7 cellular contexts compared by ENCODE assay signal in the genomic region with DNA sequence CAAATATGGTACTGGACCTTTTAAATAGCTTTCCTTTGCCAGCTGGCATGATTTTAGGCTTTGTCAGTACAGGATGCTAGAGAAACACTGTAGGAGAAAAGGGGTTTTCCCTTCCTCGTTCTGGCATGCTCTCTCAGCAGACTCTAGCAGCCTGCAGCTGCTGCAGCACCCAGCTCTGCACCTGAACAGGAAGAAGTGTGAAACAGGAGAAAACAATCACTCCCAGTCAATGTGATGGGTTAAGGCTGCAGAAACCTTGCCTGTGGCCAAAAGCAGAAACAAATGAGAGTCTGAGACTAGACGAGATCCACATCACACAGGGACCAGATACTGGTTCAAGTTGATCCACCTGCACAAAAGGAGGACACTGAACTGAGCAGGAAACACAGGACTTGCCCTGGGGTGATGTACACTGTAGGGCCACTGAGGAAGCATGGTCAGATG. TPM values are rescaled to one million over a fixed set of nuclear protein-coding genes. Genes with fewer than 3 reads are reported as not detected.
DNase-seq lines count a peak whose midpoint lies in the region; ATAC-seq and TF ChIP-seq lines count a peak whose summit lies in the region.

No MANE protein-coding gene starts in this region.

- H3K27me3 ChIP-seq in neural progenitor cell: no peaks in the 10 kb centered on the region

- no peak for TF ChIP-seq CTCF in neural progenitor cell (IDR thresholded peaks at IDR 0.05)

- no peaks in the 10 kb centered on the region for H3K36me3 ChIP-seq in neural progenitor cell

- no peaks in the 10 kb centered on the region for H3K9me3 ChIP-seq in neural progenitor cell (ENCODE audit: low read depth)

- H4K20me1 ChIP-seq in neural progenitor cell (ENCODE audit: low read depth): no peaks in the 10 kb centered on the region

- H3K27ac Mint-ChIP-seq in activated naive CD4-positive, alpha-beta T cell treated with anti-CD3 and anti-CD28 coated beads, Interleukin-2, amount 50 U/mL, for 24 hours: peak overlapping the region; percentile 73
- no peak overlapping the region for H3K27ac Mint-ChIP-seq in neural progenitor cell

- H3K4me3 Mint-ChIP-seq in activated naive CD4-positive, alpha-beta T cell treated with anti-CD3 and anti-CD28 coated beads, Interleukin-2, amount 50 U/mL, for 24 hours: peak overlapping the region; percentile 19
- H3K4me3 Mint-ChIP-seq in neural progenitor cell: no peak overlapping the region

- H2AFZ ChIP-seq in neural progenitor cell (replicated peaks): peak overlapping the region; percentile 44

- H3K4me2 ChIP-seq in neural progenitor cell: no peak overlapping the region

- no peak overlapping the region for H3K27ac ChIP-seq in neural progenitor cell

- no peak overlapping the region for H3K4me3 ChIP-seq in neural progenitor cell

- DNase-seq in NCI-H774 (lab: John Stamatoyannopoulos, UW): peak; percentile 47
- no peak for DNase-seq in neural progenitor cell (ENCODE audit: low spot score)
- DNase-seq in NOMO-1 (lab: John Stamatoyannopoulos, UW; ENCODE audit: unreplicated experiment in 2 of 2): no peak
- no peak for DNase-seq in OCI-M1 (lab: John Stamatoyannopoulos, UW)

- H3K9ac ChIP-seq in neural progenitor cell: no peak overlapping the region

- ATAC-seq in GM18873 (IDR thresholded peaks at IDR 0.05; ENCODE audit: low FRiP score, unreplicated experiment): peak; percentile 94
- ATAC-seq in HG02763 (IDR thresholded peaks at IDR 0.05; ENCODE audit: unreplicated experiment): peak; percentile 92

- H3F3A ChIP-seq in neural progenitor cell (ENCODE audit: low read depth): no peaks in the 10 kb centered on the region

- no peaks in the 10 kb centered on the region for H3K27me3 Mint-ChIP-seq in activated naive CD4-positive, alpha-beta T cell treated with anti-CD3 and anti-CD28 coated beads, Interleukin-2, amount 50 U/mL, for 24 hours
- peaks cover 2% of the 10 kb centered on the region for H3K27me3 Mint-ChIP-seq in neural progenitor cell (ENCODE audit: insufficient read depth, low read depth)

- H3K4me1 Mint-ChIP-seq in activated naive CD4-positive, alpha-beta T cell treated with anti-CD3 and anti-CD28 coated beads, Interleukin-2, amount 50 U/mL, for 24 hours: peaks cover 34% of the 10 kb centered on the region
- no peaks in the 10 kb centered on the region for H3K4me1 Mint-ChIP-seq in neural progenitor cell

- H3K4me1 ChIP-seq in neural progenitor cell: peaks cover 4% of the 10 kb centered on the region

- H3K79me2 ChIP-seq in neural progenitor cell (ENCODE audit: low read depth): no peaks in the 10 kb centered on the region

- no peaks in the 10 kb centered on the region for H3K36me3 Mint-ChIP-seq in activated naive CD4-positive, alpha-beta T cell treated with anti-CD3 and anti-CD28 coated beads, Interleukin-2, amount 50 U/mL, for 24 hours
- no peaks in the 10 kb centered on the region for H3K36me3 Mint-ChIP-seq in neural progenitor cell

- H3K9me3 Mint-ChIP-seq in activated naive CD4-positive, alpha-beta T cell treated with anti-CD3 and anti-CD28 coated beads, Interleukin-2, amount 50 U/mL, for 24 hours: no peaks in the 10 kb centered on the region
- H3K9me3 Mint-ChIP-seq in neural progenitor cell: no peaks in the 10 kb centered on the region

RNA-seq across cellular contexts. Expression of a gene that starts 21.2 kb away (rescaled TPM):
- 1.8 and 2.1 TPM in 2 replicates for total RNA-seq in neural progenitor cell (ENCODE audit: low replicate concordance)

RNA-seq across cellular contexts. Expression of a gene that starts 42.7 kb away (rescaled TPM):
- 55.8 and 73.3 TPM in 2 replicates for total RNA-seq in neural progenitor cell (ENCODE audit: low replicate concordance)

RNA-seq across cellular contexts. Expression of a gene that starts 42.9 kb away (rescaled TPM):
- 273 and 467 TPM in 2 replicates for total RNA-seq in neural progenitor cell (ENCODE audit: low replicate concordance)
